Comparison of ENCODE assay signal across 1 cellular context in the genomic region with DNA sequence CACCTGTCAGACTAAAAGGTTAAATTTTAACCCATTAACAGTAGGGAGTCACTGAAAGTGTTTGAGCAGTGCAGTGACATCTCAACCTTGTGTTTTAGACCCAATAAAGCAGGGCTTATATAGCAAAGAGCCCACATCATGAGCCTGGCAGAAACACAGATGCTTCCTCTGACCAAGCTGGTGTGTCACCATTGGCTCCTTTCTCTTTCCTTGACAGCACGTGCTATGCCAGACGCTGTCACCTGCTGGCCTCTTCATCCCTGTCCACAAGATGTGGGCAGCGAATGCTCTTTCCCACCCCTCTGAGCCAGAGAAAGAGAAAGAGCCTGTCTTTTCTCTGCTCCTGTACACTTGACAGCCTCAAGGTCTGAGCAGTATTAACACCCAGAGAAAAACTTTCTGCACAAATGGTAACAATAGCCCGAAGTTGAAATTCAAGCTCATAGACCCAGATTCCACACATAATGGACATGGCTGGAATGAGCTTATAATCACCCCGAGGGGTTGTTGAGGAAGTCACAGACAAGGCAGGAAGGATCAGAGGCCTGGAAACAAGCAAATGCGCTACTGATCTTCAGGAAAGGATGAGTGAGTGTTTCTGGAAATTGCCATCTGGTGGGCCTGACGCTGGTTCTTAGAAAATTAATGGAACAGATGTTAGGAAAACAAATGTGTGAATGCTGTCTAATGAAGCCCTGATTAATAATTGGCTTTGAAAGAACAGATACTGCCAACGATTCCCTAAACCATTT.
A peak's percentile ranks its signal among the peaks of the same experiment; 100 is the strongest.
TF ChIP-seq lines count a peak whose summit lies in the region.

No MANE protein-coding gene starts in this region.

TF ChIP-seq in SK-N-SH, 30 proteins besides CTCF, POLR2A, EP300 and RAD21:
- TF ChIP-seq TEAD4 (IDR thresholded peaks at IDR 0.05; ENCODE audit: borderline replicate concordance, insufficient read depth) (no peak), MXI1 (IDR thresholded peaks at IDR 0.05; ENCODE audit: low read depth, low read length) (peak; percentile 94), TCF12 (IDR thresholded peaks at IDR 0.05) (peak; percentile 16; the same call in 1 of the 2 replicates), FOXJ3 (CRISPR knock-in tag; IDR thresholded peaks at IDR 0.05) (peak; percentile 37; the same call in 1 of the 2 replicates), RXRA (IDR thresholded peaks at IDR 0.05; ENCODE audit: borderline replicate concordance, low read depth) (no peak), RCOR1 (IDR thresholded peaks at IDR 0.05; ENCODE audit: low read length) (peak; percentile 79), GATA2 (CRISPR knock-in tag; IDR thresholded peaks at IDR 0.05) (peak; percentile 21; the same call in 1 of the 2 replicates), GABPA (IDR thresholded peaks at IDR 0.05; ENCODE audit: low read depth) (no peak), YY1 (IDR thresholded peaks at IDR 0.05; ENCODE audit: low read depth) (no peak), ELF1 (IDR thresholded peaks at IDR 0.05) (no peak)
